ENCODE assay signal across 9 cellular contexts in the genomic region with DNA sequence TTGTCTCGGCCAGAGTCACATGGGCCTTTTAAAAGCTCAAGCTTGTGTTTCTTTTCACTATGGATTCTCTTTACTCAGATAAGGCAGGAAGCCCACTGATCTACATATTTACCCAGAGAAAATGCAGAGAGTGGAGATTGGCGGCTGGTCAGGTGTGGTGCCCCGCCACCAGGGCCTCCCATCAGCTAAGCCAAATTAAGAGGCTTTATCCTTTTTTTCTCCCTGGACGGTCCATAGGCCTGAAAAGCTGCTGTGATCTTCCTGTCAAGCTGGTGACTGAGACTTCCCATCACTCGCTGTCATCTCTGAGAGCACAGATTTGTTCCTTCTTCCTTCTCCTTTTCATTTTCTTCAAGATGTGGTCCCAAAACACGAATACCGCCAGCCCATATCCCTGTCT. TPM values are rescaled to one million over a fixed set of nuclear protein-coding genes. Genes with fewer than 3 reads are reported as not detected.
DNase-seq lines count a peak whose midpoint lies in the region; ATAC-seq and TF ChIP-seq lines count a peak whose summit lies in the region.
"Had no signal": no experiment of that assay in that cellular context is flagged by ENCODE, and none has a peak within 500 bp of the region (broad histone marks: within the 10 kb centered on the region; RNA-seq: fewer than 3 reads in every experiment).

No MANE protein-coding gene starts in this region.

- in situ Hi-C loops in astrocyte of the cerebellum (cut with HindIII; ENCODE audit: low sequenced_read_pairs), result no loop called here

- no peaks in the 10 kb centered on the region for H3K9me3 ChIP-seq in heart right ventricle
- no peaks in the 10 kb centered on the region for H3K9me3 ChIP-seq in mesodermal cell (ENCODE audit: control insufficient read depth, low read length)
- no peaks in the 10 kb centered on the region for H3K9me3 ChIP-seq in aorta (ENCODE audit: control insufficient read depth, low read length)

- H3K27me3 ChIP-seq in heart right ventricle (no peaks in the 10 kb centered on the region), aorta (ENCODE audit: control insufficient read depth in 1 of 2, insufficient read depth in 2 of 2, low read length in 1 of 2) (no peaks in the 10 kb centered on the region)

- peak overlapping the region in 9 of 10 donors; percentile 89 to 100 (median 97) for H3K4me3 ChIP-seq in heart right ventricle
- peak overlapping the region; percentile 88 for H3K4me3 ChIP-seq in astrocyte of the cerebellum (ENCODE audit: low read depth, low read length)
- peak overlapping the region; percentile 100 for H3K4me3 ChIP-seq in mesodermal cell (ENCODE audit: extremely low read depth, insufficient read depth, low read length, poor library complexity, severe bottlenecking)
- peak overlapping the region; percentile 95 for H3K4me3 ChIP-seq in aorta (ENCODE audit: low read length in 2 of 2)

- TF ChIP-seq CTCF in heart right ventricle (IDR thresholded peaks at IDR 0.05) (no peak), astrocyte of the cerebellum (IDR thresholded peaks at IDR 0.05; ENCODE audit: low read depth, low read length, missing control alignments) (no peak)

- peak overlapping the region in 5 of 10 donors; percentile 95 to 98 (median 98) for H3K27ac ChIP-seq in heart right ventricle
- H3K27ac ChIP-seq in mesodermal cell (ENCODE audit: low read depth, low read length, severe bottlenecking), result no peak overlapping the region
- no peak overlapping the region for H3K27ac ChIP-seq in aorta (ENCODE audit: low read depth in 1 of 2, low read length in 2 of 2)

- DNase-seq in heart right ventricle, result no peak
- no peak for DNase-seq in left ventricle myocardium superior
- DNase-seq in astrocyte of the cerebellum (ENCODE audit: low read depth), result no peak
- DNase-seq in aorta, result no peak
- DNase-seq in stimulated activated naive CD4-positive, alpha-beta T cell treated with Interleukin-2 at 50 U/mL for 16 hours (lab: John Stamatoyannopoulos, UW), result no peak
- DNase-seq: SIG-M5 had no signal

- peaks cover 0 to 65% (median 15%) of the 10 kb centered on the region in 9 donors for H3K36me3 ChIP-seq in heart right ventricle
- H3K36me3 ChIP-seq in mesodermal cell (ENCODE audit: control insufficient read depth, insufficient read depth, low read length), result peaks cover 66% of the 10 kb centered on the region
- H3K36me3 ChIP-seq in aorta (ENCODE audit: control insufficient read depth in 1 of 2, insufficient read depth in 2 of 2, low read length in 1 of 2), result no peaks in the 10 kb centered on the region

- WGBS in heart right ventricle, 2 donors, result 22 to 25% methylated on average over 7 of the region's 7 CpGs
- WGBS in mesodermal cell (ENCODE audit: insufficient coverage in 2 of 2), 2 experiments, result 67 to 75% methylated on average over 6 of the region's 7 CpGs
- WGBS in aorta, 2 donors, result 23 to 30% methylated on average over 7 of the region's 7 CpGs

- ATAC-seq in heart right ventricle, result no peak
- no peak for ATAC-seq in left ventricle myocardium superior
- ATAC-seq in aorta (ENCODE audit: low FRiP score), result no peak
- no peak for ATAC-seq in HG02884 (IDR thresholded peaks at IDR 0.05; ENCODE audit: unreplicated experiment)
- ATAC-seq in esophagus mucosa, result no peak

- H3K4me1 ChIP-seq in heart right ventricle (peaks cover 20 to 83% (median 72%) of the 10 kb centered on the region in 9 donors), mesodermal cell (ENCODE audit: control insufficient read depth, insufficient read depth, low read length, poor library complexity, severe bottlenecking) (peaks cover 38% of the 10 kb centered on the region), aorta (ENCODE audit: control insufficient read depth in 1 of 2, insufficient read depth in 2 of 2, low read length in 2 of 2) (peaks cover 0 to 11% of the 10 kb centered on the region in 2 donors)

- intact Hi-C loops in heart right ventricle (cut with DNase I), result loop anchor here in 3 of 10 donors (5.0 kb wide), 3 partner anchors 53 to 168 kb away; a partner anchor contains a TSS
- intact Hi-C loops in left ventricle myocardium superior (cut with micrococcal nuclease), result no loop called here
- intact Hi-C loops in aorta (cut with DNase I), result loop anchor here (5.0 to 10.0 kb wide), 3 partner anchors 58 to 170 kb away; a partner anchor contains a TSS

RNA-seq across cellular contexts. Expression of a gene that starts 1.9 kb away (rescaled TPM):
- total RNA-seq in heart right ventricle (10 to 100 TPM; 44.0 to 72.5 (median 50.2) TPM), left ventricle myocardium superior (66.6 TPM), aorta (100 to 1,000 TPM in 1 of 2 donors, 10 to 100 TPM in 1; 79.3 to 100 TPM), esophagus mucosa (35.5 TPM)
- polyA plus RNA-seq in heart right ventricle (10 to 100 TPM; 42.8 to 59.6 TPM), aorta (10 to 100 TPM; 32.7 to 72.4 TPM)
- 67.5 TPM for polyA plus RNA-seq in mesodermal cell (2013, experiment 1 of 2)
- polyA plus RNA-seq in mesodermal cell (2013, experiment 2 of 2), result 70.8 TPM

RNA-seq across cellular contexts. Expression of a gene that starts 2.2 kb away (rescaled TPM):
- total RNA-seq in heart right ventricle (10 to 100 TPM; 34.4 to 70.4 (median 45.9) TPM), left ventricle myocardium superior (45.9 TPM), aorta (100 to 1,000 TPM in 1 of 2 donors, 10 to 100 TPM in 1; 67.1 to 113 TPM), esophagus mucosa (30.0 TPM)
- polyA plus RNA-seq in heart right ventricle (10 to 100 TPM; 30.8 to 80.3 TPM), aorta (10 to 100 TPM; 26.7 to 82.2 TPM)
- 34.8 TPM for polyA plus RNA-seq in mesodermal cell (2013, experiment 1 of 2)
- 33.0 TPM for polyA plus RNA-seq in mesodermal cell (2013, experiment 2 of 2)

RNA-seq across cellular contexts. Expression of a gene that starts 55.6 kb away (rescaled TPM):
- total RNA-seq in heart right ventricle (100 to 1,000 TPM; 122 to 173 (median 133) TPM), left ventricle myocardium superior (167 TPM), aorta (10 to 100 TPM; 35.4 to 39.0 TPM), esophagus mucosa (59.1 TPM)
- polyA plus RNA-seq in heart right ventricle (100 to 1,000 TPM; 263 to 658 TPM), aorta (100 to 1,000 TPM; 100 to 103 TPM)
- 32.5 TPM for polyA plus RNA-seq in mesodermal cell (2013, experiment 1 of 2)
- polyA plus RNA-seq in mesodermal cell (2013, experiment 2 of 2), result 27.0 TPM

RNA-seq across cellular contexts. Expression of a gene that starts 56.1 kb away (rescaled TPM):
- total RNA-seq in heart right ventricle (1 to 10 TPM; 3.3 to 7.6 (median 4.2) TPM), left ventricle myocardium superior (5.5 TPM), aorta (1 to 10 TPM; 3.9 to 5.7 TPM), esophagus mucosa (1.1 TPM)
- polyA plus RNA-seq in heart right ventricle (10 to 100 TPM in 1 of 2 donors, 1 to 10 TPM in 1; 6.3 to 13.2 TPM), aorta (10 to 100 TPM in 1 of 2 donors, 1 to 10 TPM in 1; 8.5 to 12.0 TPM)
- polyA plus RNA-seq in mesodermal cell (2013, experiment 1 of 2), result 28.3 TPM
- 23.2 TPM for polyA plus RNA-seq in mesodermal cell (2013, experiment 2 of 2)

RNA-seq across cellular contexts. Expression of a gene that starts 57.0 kb away (rescaled TPM):
- total RNA-seq in heart right ventricle (under 1 TPM in 7 of 10 donors, not detected in 3; 0.07 to 0.68 (median 0.27) TPM), left ventricle myocardium superior (not detected), aorta (1 to 10 TPM in 1 of 2 donors, under 1 TPM in 1; 0.96 to 1.1 TPM), esophagus mucosa (29.7 TPM)
- polyA plus RNA-seq in heart right ventricle (under 1 TPM in 1 of 2 donors, not detected in 1; 0.14 TPM), aorta (1 to 10 TPM in 1 of 2 donors, under 1 TPM in 1; 0.50 to 1.1 TPM)
- polyA plus RNA-seq in mesodermal cell (2013, experiment 1 of 2), result 0.63 TPM
- 0.56 TPM for polyA plus RNA-seq in mesodermal cell (2013, experiment 2 of 2)
